Comparison of ENCODE assay signal across 19 cellular contexts in genomic region chr4:181830404-181831035, GRCh38.
A peak's percentile ranks its signal among the peaks of the same experiment; 100 is the strongest.
DNase-seq lines count a peak whose midpoint lies in the region; ATAC-seq and TF ChIP-seq lines count a peak whose summit lies in the region.
"Had no signal": no experiment of that assay in that cellular context is flagged by ENCODE, and none has a peak within 500 bp of the region (broad histone marks: within the 10 kb centered on the region; RNA-seq: fewer than 3 reads in every experiment).

No MANE protein-coding gene starts in this region.

- no peaks in the 10 kb centered on the region for H3K27me3 ChIP-seq in lower lobe of right lung (ENCODE audit: low read depth)
- H3K27me3 ChIP-seq: BLaER1, neutrophil, testis had no signal

- no peaks in the 10 kb centered on the region for H3K9me3 ChIP-seq in lower lobe of right lung
- H3K9me3 ChIP-seq: A549, BLaER1, neutrophil, testis had no signal

- DNase-seq in GM13976 (ENCODE audit: low spot score) (peak; percentile 40), lower leg skin (ENCODE audit: low spot score in 2 of 2) (no peak), NCI-H1436 treated with DMSO at 0.1 percent for 48 hours (lab: John Stamatoyannopoulos, UW) (no peak), lower lobe of right lung (no peak)
- no peak for DNase-seq in stimulated activated CD8-positive, alpha-beta memory T cell treated with anti-CD3 and anti-CD28 coated beads, Interleukin-4, amount 100 ng/mL, for 48 hours
- DNase-seq: activated CD8-positive, alpha-beta memory T cell treated with anti-CD3 and anti-CD28 coated beads for 24 hours; Calu3; effector CD8-positive, alpha-beta T cell; left ventricle myocardium superior; NCI-H510A; testis had no signal

- no peaks in the 10 kb centered on the region for H3K36me3 ChIP-seq in lower lobe of right lung
- H3K36me3 ChIP-seq: BLaER1, neutrophil had no signal

- 64 to 70% methylated on average over 6 of the region's 6 CpGs for WGBS in lower leg skin, 2 donors

- H3K4me3 ChIP-seq in lower leg skin (ENCODE audit: low read depth, poor library complexity, severe bottlenecking) (no peak overlapping the region), lower lobe of right lung (no peak overlapping the region)
- H3K4me3 ChIP-seq: A549, BLaER1, testis had no signal

- intact Hi-C loops in lower leg skin (cut with DNase I; ENCODE audit: low total_unique reads), result no loop called here
- intact Hi-C loops in lower lobe of right lung (cut with DNase I), result no loop called here

- no peak for TF ChIP-seq CTCF in GM13976 (IDR thresholded peaks at IDR 0.05; ENCODE audit: borderline replicate concordance, control extremely low read depth, extremely low read depth, insufficient read depth, missing control alignments)
- TF ChIP-seq CTCF in lower leg skin (IDR thresholded peaks at IDR 0.05), result no peak
- TF ChIP-seq CTCF in lower lobe of right lung (IDR thresholded peaks at IDR 0.05), result no peak

- no peak overlapping the region for H3K27ac ChIP-seq in lower lobe of right lung
- H3K27ac ChIP-seq: A549, BLaER1, neutrophil, testis had no signal

- ATAC-seq in GM19395 (IDR thresholded peaks at IDR 0.05; ENCODE audit: unreplicated experiment), result peak; percentile 66
- ATAC-seq in HG02852 (IDR thresholded peaks at IDR 0.05; ENCODE audit: unreplicated experiment), result peak; percentile 89
- peak; percentile 68 for ATAC-seq in HG03520 (IDR thresholded peaks at IDR 0.05; ENCODE audit: unreplicated experiment)
- ATAC-seq in lower lobe of right lung, result no peak
- ATAC-seq: A549; activated CD4-positive, CD25-positive, alpha-beta regulatory T cell treated with anti-CD3 and anti-CD28 coated beads, Interleukin-2, amount 50 U/mL, for 24 hours; activated naive CD4-positive, alpha-beta T cell treated with anti-CD3 and anti-CD28 coated beads, Interleukin-2, amount 50 U/mL, for 72 hours; left ventricle myocardium superior had no signal

- H3K4me1 ChIP-seq in lower lobe of right lung, result no peaks in the 10 kb centered on the region
- H3K4me1 ChIP-seq: A549, BLaER1, testis had no signal

- no peak for TF ChIP-seq POLR2A in lower leg skin (IDR thresholded peaks at IDR 0.05)

- in situ Hi-C loops in GM13976 (cut with MboI; ENCODE audit: low sequenced_read_pairs, unreplicated experiment), result no loop called here

Comparison
In these comparisons a context has a peak if more than half of its experiments do, and no peak if none do; other contexts are left out.
1. ATAC-seq: peak in GM19395 (single experiment), HG02852 (single experiment) and HG03520 (single experiment); none in lower lobe of right lung (0 of 2).